ENCODE assay signal across 10 cellular contexts in genomic region chr1:55287732-55288131, GRCh38.
DNase-seq lines count a peak whose midpoint lies in the region; ATAC-seq and TF ChIP-seq lines count a peak whose summit lies in the region.
"Had no signal": no experiment of that assay in that cellular context is flagged by ENCODE, and none has a peak within 500 bp of the region (broad histone marks: within the 10 kb centered on the region; RNA-seq: fewer than 3 reads in every experiment).

No MANE protein-coding gene starts in this region.

- H3K27ac Mint-ChIP-seq in activated T-helper 2 cell treated with anti-CD3 and anti-CD28 coated beads, Interferon-gamma antibody, Interleukin-2, Interleukin-4, amounts not matched to agents 10 μg/mL and 5 μg/mL and 100 μg/mL, durations not matched to agents 14 hours and 24 hours and 36 hours: peak overlapping the region; percentile 85

- H3K27me3 ChIP-seq in right atrium auricular region (no peaks in the 10 kb centered on the region), HAP-1 (ENCODE audit: low read depth) (no peaks in the 10 kb centered on the region)
- H3K27me3 ChIP-seq: neural progenitor cell had no signal

- no peaks in the 10 kb centered on the region for H3K36me3 Mint-ChIP-seq in activated T-helper 2 cell treated with anti-CD3 and anti-CD28 coated beads, Interferon-gamma antibody, Interleukin-2, Interleukin-4, amounts not matched to agents 10 μg/mL and 5 μg/mL and 100 μg/mL, durations not matched to agents 14 hours and 24 hours and 36 hours (ENCODE audit: low read depth)
- no peaks in the 10 kb centered on the region for H3K36me3 Mint-ChIP-seq in activated T-cell treated with anti-CD3 and anti-CD28 coated beads, Interleukin-2, amount 50 U/mL, for 4 hours (ENCODE audit: insufficient read depth)
- H3K36me3 Mint-ChIP-seq: neural progenitor cell had no signal

- no peaks in the 10 kb centered on the region for H3K36me3 ChIP-seq in right atrium auricular region
- H3K36me3 ChIP-seq in HAP-1 (replicated peaks): no peaks in the 10 kb centered on the region
- H3K36me3 ChIP-seq: neural progenitor cell had no signal

- intact Hi-C loops in activated T-helper 2 cell treated with anti-CD3 and anti-CD28 coated beads, Interferon-gamma antibody, Interleukin-2, Interleukin-4, amounts not matched to agents 10 μg/mL and 5 μg/mL and 100 μg/mL, durations not matched to agents 14 hours and 24 hours and 36 hours (cut with micrococcal nuclease): loop anchor here (1.0 to 10.0 kb wide), 3 partner anchors 51 to 1297 kb away; no protein-coding TSS in a partner anchor
- intact Hi-C loops in cardiac septum (cut with DNase I): loop anchor here (5.0 kb wide), 3 partner anchors 50 to 1535 kb away; no protein-coding TSS in a partner anchor

- DNase-seq in GM12865 (ENCODE audit: low read depth) (peak; percentile 48), right atrium auricular region (ENCODE audit: low spot score) (no peak), cardiac septum (ENCODE audit: low spot score) (no peak), HAP-1 (ENCODE audit: low spot score in 2 of 2) (no peak)
- DNase-seq in activated T-helper 2 cell treated with anti-CD3 and anti-CD28 coated beads, Interferon-gamma antibody, Interleukin-2, Interleukin-4, amounts not matched to agents 10 μg/mL and 5 μg/mL and 100 μg/mL, durations not matched to agents 14 hours and 24 hours and 36 hours (ENCODE audit: low spot score): no peak
- DNase-seq in activated T-cell treated with anti-CD3 and anti-CD28 coated beads, Interleukin-2, amount 50 U/mL, for 4 hours: no peak
- DNase-seq: COR-L47 had no signal

- H3K4me3 ChIP-seq in GM12865 (ENCODE audit: low read depth, low read length) (peak overlapping the region; percentile 15), right atrium auricular region (no peak overlapping the region), HAP-1 (no peak overlapping the region)
- H3K4me3 ChIP-seq: neural progenitor cell had no signal

- peaks cover under 1% of the 10 kb centered on the region for H3K27me3 Mint-ChIP-seq in activated T-helper 2 cell treated with anti-CD3 and anti-CD28 coated beads, Interferon-gamma antibody, Interleukin-2, Interleukin-4, amounts not matched to agents 10 μg/mL and 5 μg/mL and 100 μg/mL, durations not matched to agents 14 hours and 24 hours and 36 hours (ENCODE audit: low read depth)
- peaks cover 11% of the 10 kb centered on the region for H3K27me3 Mint-ChIP-seq in activated T-cell treated with anti-CD3 and anti-CD28 coated beads, Interleukin-2, amount 50 U/mL, for 4 hours (ENCODE audit: low read depth)

- no peaks in the 10 kb centered on the region for H3K9me3 Mint-ChIP-seq in activated T-helper 2 cell treated with anti-CD3 and anti-CD28 coated beads, Interferon-gamma antibody, Interleukin-2, Interleukin-4, amounts not matched to agents 10 μg/mL and 5 μg/mL and 100 μg/mL, durations not matched to agents 14 hours and 24 hours and 36 hours
- no peaks in the 10 kb centered on the region for H3K9me3 Mint-ChIP-seq in activated T-cell treated with anti-CD3 and anti-CD28 coated beads, Interleukin-2, amount 50 U/mL, for 4 hours
- H3K9me3 Mint-ChIP-seq: neural progenitor cell had no signal

- ATAC-seq in GM19438 (IDR thresholded peaks at IDR 0.05; ENCODE audit: low read depth, unreplicated experiment) (peak; percentile 36), HG03045 (IDR thresholded peaks at IDR 0.05; ENCODE audit: unreplicated experiment) (peak; percentile 36)
- no peak for ATAC-seq in activated T-cell treated with anti-CD3 and anti-CD28 coated beads, Interleukin-2, amount 50 U/mL, for 4 hours

- H3K4me1 Mint-ChIP-seq in activated T-helper 2 cell treated with anti-CD3 and anti-CD28 coated beads, Interferon-gamma antibody, Interleukin-2, Interleukin-4, amounts not matched to agents 10 μg/mL and 5 μg/mL and 100 μg/mL, durations not matched to agents 14 hours and 24 hours and 36 hours (ENCODE audit: low read depth): peaks cover 19% of the 10 kb centered on the region
- H3K4me1 Mint-ChIP-seq in activated T-cell treated with anti-CD3 and anti-CD28 coated beads, Interleukin-2, amount 50 U/mL, for 4 hours (ENCODE audit: low read depth): peaks cover 17% of the 10 kb centered on the region

- in situ Hi-C loops in HAP-1 (cut with MboI; ENCODE audit: low sequenced_read_pairs): loop anchor here (10.0 kb wide), 1 partner anchor 1297 kb away; no protein-coding TSS in a partner anchor

- no peak overlapping the region for H3K27ac ChIP-seq in right atrium auricular region
- H3K27ac ChIP-seq: neural progenitor cell had no signal

- H3K9me3 ChIP-seq in right atrium auricular region (no peaks in the 10 kb centered on the region), HAP-1 (no peaks in the 10 kb centered on the region)

- H3K4me3 Mint-ChIP-seq in activated T-helper 2 cell treated with anti-CD3 and anti-CD28 coated beads, Interferon-gamma antibody, Interleukin-2, Interleukin-4, amounts not matched to agents 10 μg/mL and 5 μg/mL and 100 μg/mL, durations not matched to agents 14 hours and 24 hours and 36 hours (ENCODE audit: low read depth): no peak overlapping the region
- H3K4me3 Mint-ChIP-seq in activated T-cell treated with anti-CD3 and anti-CD28 coated beads, Interleukin-2, amount 50 U/mL, for 4 hours: no peak overlapping the region
- H3K4me3 Mint-ChIP-seq: neural progenitor cell had no signal

- H3K4me1 ChIP-seq in right atrium auricular region: no peaks in the 10 kb centered on the region
- no peaks in the 10 kb centered on the region for H3K4me1 ChIP-seq in HAP-1
- H3K4me1 ChIP-seq: neural progenitor cell had no signal

- TF ChIP-seq CTCF in GM12865 (IDR thresholded peaks at IDR 0.05; ENCODE audit: insufficient read depth, low read depth, low read length, missing control alignments): no peak
- TF ChIP-seq CTCF in right atrium auricular region (IDR thresholded peaks at IDR 0.05): no peak

Comparison
In these comparisons a context has a peak if more than half of its experiments do, and no peak if none do; other contexts are left out.
1. ATAC-seq: peak in GM19438 (single experiment) and HG03045 (single experiment); none in activated T-cell treated with anti-CD3 and anti-CD28 coated beads, Interleukin-2, amount 50 U/mL, for 4 hours (0 of 2).